ENCODE assay signal across 19 cellular contexts in genomic region chr13:107964356-107964755, GRCh38.
DNase-seq lines count a peak whose midpoint lies in the region; TF ChIP-seq lines count a peak whose summit lies in the region.
"Had no signal": no experiment of that assay in that cellular context is flagged by ENCODE, and none has a peak within 500 bp of the region (broad histone marks: within the 10 kb centered on the region; RNA-seq: fewer than 3 reads in every experiment).

No MANE protein-coding gene starts in this region.

- no peaks in the 10 kb centered on the region for H3K9me2 ChIP-seq in MM.1S (replicated peaks; ENCODE audit: insufficient read depth, low read length)

- H3K27ac ChIP-seq in MM.1S (ENCODE audit: low read length), result no peak overlapping the region
- H3K27ac ChIP-seq: GM23248, SJSA1 had no signal

- no peaks in the 10 kb centered on the region for H4K20me1 ChIP-seq in MM.1S (ENCODE audit: insufficient read depth, low read length)

- DNase-seq in DMS153 treated with DMSO at 0.1 percent for 48 hours (lab: John Stamatoyannopoulos, UW; ENCODE audit: unreplicated experiment) (peak; percentile 32), NCI-H1694 (lab: John Stamatoyannopoulos, UW) (peak; percentile 55), NCI-H446 treated with DMSO at 0.1 percent for 48 hours (lab: John Stamatoyannopoulos, UW) (peak; percentile 73), choroid plexus epithelial cell (ENCODE audit: low read depth) (peak; percentile 5), RPMI8226 (no peak), MM.1S (no peak), D341Med (ENCODE audit: low spot score) (no peak), epidermal melanocyte (ENCODE audit: insufficient read length, low spot score) (no peak)
- DNase-seq: activated CD4-positive, CD25-positive, alpha-beta regulatory T cell; amygdala; central memory CD4-positive, alpha-beta T cell; effector CD8-positive, alpha-beta T cell; GM23248; head of caudate nucleus; naive thymus-derived CD4-positive, alpha-beta T cell; posterior cingulate gyrus; stimulated activated CD4-positive, alpha-beta T cell treated with anti-CD3 and anti-CD28 coated beads, Interleukin-4, amount 100 ng/mL, for 1 hour; substantia nigra had no signal

- no peaks in the 10 kb centered on the region for H3K9me3 ChIP-seq in MM.1S (replicated peaks; ENCODE audit: insufficient read depth, low read length)
- H3K9me3 ChIP-seq: SJSA1 had no signal

- no peak for TF ChIP-seq CTCF in choroid plexus epithelial cell (conservative IDR thresholded peaks at IDR 0.05; ENCODE audit: low read depth, low read length)
- no peak for TF ChIP-seq CTCF in MM.1S (IDR thresholded peaks at IDR 0.05; ENCODE audit: low read length)

- H3K4me2 ChIP-seq in MM.1S (ENCODE audit: low read depth, low read length), result no peak overlapping the region

- H3K4me1 ChIP-seq in MM.1S (ENCODE audit: low read length), result no peaks in the 10 kb centered on the region
- H3K4me1 ChIP-seq: SJSA1 had no signal

- H3K9ac ChIP-seq in MM.1S (ENCODE audit: low read length), result no peak overlapping the region
- H3K9ac ChIP-seq: GM23248 had no signal

- H3K79me2 ChIP-seq in MM.1S (ENCODE audit: low read length), result no peaks in the 10 kb centered on the region

- H2AFZ ChIP-seq in MM.1S (ENCODE audit: low read length), result no peak overlapping the region
- H2AFZ ChIP-seq: GM23248 had no signal

- no peaks in the 10 kb centered on the region for H3K27me3 ChIP-seq in MM.1S (replicated peaks; ENCODE audit: insufficient read depth, low read length)

- H3K4me3 ChIP-seq in choroid plexus epithelial cell (ENCODE audit: low read depth, low read length) (no peak overlapping the region), MM.1S (ENCODE audit: low read length) (no peak overlapping the region)
- H3K4me3 ChIP-seq: GM23248, SJSA1 had no signal

- no peaks in the 10 kb centered on the region for H3F3A ChIP-seq in MM.1S (ENCODE audit: insufficient read depth, low read length)

- H3K36me3 ChIP-seq in MM.1S (replicated peaks; ENCODE audit: insufficient read depth, low read length), result no peaks in the 10 kb centered on the region
- H3K36me3 ChIP-seq: SJSA1 had no signal

Comparison
In these comparisons a context has a peak if more than half of its experiments do, and no peak if none do; other contexts are left out.
1. DNase-seq: peak in DMS153 treated with DMSO at 0.1 percent for 48 hours (single experiment), NCI-H1694 (single experiment), NCI-H446 treated with DMSO at 0.1 percent for 48 hours (single experiment) and choroid plexus epithelial cell (single experiment); none in RPMI8226 (single experiment), MM.1S (single experiment), D341Med (single experiment) and epidermal melanocyte (single experiment).